9 cellular contexts compared by ENCODE assay signal in the genomic region with DNA sequence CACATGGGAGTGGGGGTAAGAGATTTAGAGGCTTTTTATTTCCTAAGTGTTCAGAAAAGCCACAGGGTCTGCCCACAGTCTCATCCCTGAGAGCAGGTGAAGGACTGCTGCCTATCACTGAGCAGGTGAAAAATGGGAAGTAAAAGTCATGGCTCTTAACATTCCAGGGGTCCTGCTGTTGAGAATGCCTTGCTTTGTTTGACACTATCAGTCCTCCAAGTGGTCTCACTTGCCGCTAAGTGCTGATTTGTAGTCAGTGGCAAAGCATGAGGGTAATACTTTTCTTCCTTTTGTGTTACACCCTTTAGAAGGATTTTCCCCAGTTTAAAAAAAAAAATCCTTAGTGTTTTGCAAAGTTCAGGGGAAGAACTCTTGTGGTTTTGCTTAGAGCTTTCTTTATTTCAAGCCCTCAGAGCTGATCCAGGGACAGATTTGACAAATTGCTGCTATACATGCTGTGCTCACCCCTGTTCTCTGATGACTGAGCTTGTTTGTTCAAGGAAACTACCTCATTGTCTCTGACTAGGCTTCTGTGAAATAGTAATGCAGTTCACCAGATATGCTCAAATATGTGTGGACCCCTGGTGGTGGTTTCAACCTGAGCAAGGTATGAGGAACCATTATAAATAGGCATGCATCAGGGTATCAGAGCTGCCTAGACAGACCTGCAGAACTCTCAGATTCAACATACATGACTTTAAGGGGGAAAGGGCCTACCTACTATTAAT.
DNase-seq lines count a peak whose midpoint lies in the region; ATAC-seq, FAIRE-seq and TF ChIP-seq lines count a peak whose summit lies in the region.
"Had no signal": no experiment of that assay in that cellular context is flagged by ENCODE, and none has a peak within 500 bp of the region (broad histone marks: within the 10 kb centered on the region; RNA-seq: fewer than 3 reads in every experiment).

No MANE protein-coding gene starts in this region.

- no peaks in the 10 kb centered on the region for H4K20me1 ChIP-seq in OCI-LY3 (ENCODE audit: insufficient read depth, low read length)

- FAIRE-seq in D721Med (lab: Jason Lieb, UNC), result no peak

- no peak overlapping the region for H3K27ac ChIP-seq in OCI-LY3 (ENCODE audit: low read length)
- H3K27ac ChIP-seq in effector memory CD4-positive, alpha-beta T cell (ENCODE audit: insufficient read depth, low read length, poor library complexity, severe bottlenecking), result no peak overlapping the region
- no peak overlapping the region for H3K27ac ChIP-seq in Peyer's patch
- H3K27ac ChIP-seq: 22Rv1 had no signal

- H3K4me3 ChIP-seq in OCI-LY3 (ENCODE audit: low read length), result no peak overlapping the region
- no peak overlapping the region for H3K4me3 ChIP-seq in effector memory CD4-positive, alpha-beta T cell (ENCODE audit: insufficient read depth, low read depth, low read length, poor library complexity, severe bottlenecking)
- no peak overlapping the region for H3K4me3 ChIP-seq in Peyer's patch

- H2AFZ ChIP-seq in OCI-LY3 (ENCODE audit: low read depth, low read length), result no peak overlapping the region

- no peak overlapping the region for H3K9ac ChIP-seq in OCI-LY3 (ENCODE audit: low read length)

- DNase-seq in DMS 273 (lab: John Stamatoyannopoulos, UW; ENCODE audit: unreplicated experiment) (peak; percentile 70), DMS 273 treated with DMSO at 0.1 percent for 48 hours (lab: John Stamatoyannopoulos, UW) (no peak), iPS DF 19.7 (ENCODE audit: low read depth, low spot score) (peak; percentile 68), D721Med (ENCODE audit: insufficient read length, low spot score) (no peak), Peyer's patch (no peak)
- DNase-seq in effector memory CD4-positive, alpha-beta T cell, result no peak

- H3K9me3 ChIP-seq in OCI-LY3 (ENCODE audit: insufficient read depth, low read length) (no peaks in the 10 kb centered on the region), Peyer's patch (no peaks in the 10 kb centered on the region)
- no peaks in the 10 kb centered on the region for H3K9me3 ChIP-seq in effector memory CD4-positive, alpha-beta T cell (ENCODE audit: control insufficient read depth, low read length)

- H3K27me3 ChIP-seq in OCI-LY3 (ENCODE audit: low read depth, low read length), result no peaks in the 10 kb centered on the region
- no peaks in the 10 kb centered on the region for H3K27me3 ChIP-seq in effector memory CD4-positive, alpha-beta T cell (replicated peaks; ENCODE audit: control insufficient read depth, insufficient read depth, low read length, poor library complexity, severe bottlenecking)
- no peaks in the 10 kb centered on the region for H3K27me3 ChIP-seq in Peyer's patch

- no peaks in the 10 kb centered on the region for H3K36me3 ChIP-seq in OCI-LY3 (replicated peaks; ENCODE audit: low read depth, low read length)
- no peaks in the 10 kb centered on the region for H3K36me3 ChIP-seq in effector memory CD4-positive, alpha-beta T cell (ENCODE audit: control insufficient read depth, insufficient read depth, low read length)
- H3K36me3 ChIP-seq in Peyer's patch, result no peaks in the 10 kb centered on the region

- no peak for TF ChIP-seq POLR2A in Peyer's patch (IDR thresholded peaks at IDR 0.05)

- no peaks in the 10 kb centered on the region for H3K79me2 ChIP-seq in OCI-LY3 (ENCODE audit: low read length)

- H3K4me2 ChIP-seq in OCI-LY3 (ENCODE audit: low read length), result no peak overlapping the region

- peaks cover 14% of the 10 kb centered on the region for H3K4me1 ChIP-seq in OCI-LY3 (ENCODE audit: low read length)
- H3K4me1 ChIP-seq in effector memory CD4-positive, alpha-beta T cell (ENCODE audit: control insufficient read depth, insufficient read depth, low read length, poor library complexity, severe bottlenecking), result no peaks in the 10 kb centered on the region
- no peaks in the 10 kb centered on the region for H3K4me1 ChIP-seq in Peyer's patch

- peak; percentile 62 for ATAC-seq in HG03066 (IDR thresholded peaks at IDR 0.05; ENCODE audit: low read depth, unreplicated experiment)

- TF ChIP-seq CTCF in OCI-LY3 (IDR thresholded peaks at IDR 0.05; ENCODE audit: low read depth, low read length), result peak; percentile 46
- no peak for TF ChIP-seq CTCF in D721Med (IDR thresholded peaks at IDR 0.05; ENCODE audit: insufficient read depth, missing control alignments)
- peak in 3 of 6 experiments; percentile 13 to 21 (median 19) for TF ChIP-seq CTCF in Peyer's patch (IDR thresholded peaks at IDR 0.05)

Comparison
In these comparisons a context has a peak if more than half of its experiments do, and no peak if none do; other contexts are left out.
1. DNase-seq: peak in DMS 273 (single experiment) and iPS DF 19.7 (single experiment); none in DMS 273 treated with DMSO at 0.1 percent for 48 hours (single experiment), D721Med (single experiment), effector memory CD4-positive, alpha-beta T cell (0 of 3) and Peyer's patch (0 of 3).